In the genomic region with DNA sequence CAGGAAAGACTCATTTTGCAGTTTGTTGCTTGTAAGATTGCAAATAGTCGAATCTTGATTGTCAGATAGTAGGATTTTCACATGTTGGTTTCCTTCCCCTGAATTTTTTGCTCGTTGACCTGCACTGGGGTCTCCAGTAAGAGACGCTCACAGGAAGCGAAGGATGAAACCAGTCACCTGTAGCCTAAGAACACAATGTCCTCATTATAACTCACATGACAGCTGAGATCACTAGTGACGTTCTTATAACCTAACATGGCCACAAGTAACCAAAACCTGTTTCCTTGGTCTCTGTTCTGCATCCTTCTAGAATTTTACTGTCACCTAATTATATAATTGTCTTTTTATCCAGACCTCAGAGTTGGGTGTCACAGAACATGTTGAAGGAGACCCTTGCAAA, we compare ENCODE assay signal across 15 cellular contexts.
"Had no signal": no experiment of that assay in that cellular context is flagged by ENCODE, and none has a peak within 500 bp of the region (broad histone marks: within the 10 kb centered on the region; RNA-seq: fewer than 3 reads in every experiment).

No MANE protein-coding gene starts in this region.

- H3K9me3 Mint-ChIP-seq: activated naive CD4-positive, alpha-beta T cell treated with anti-CD3 and anti-CD28 coated beads, Interleukin-2, amount 50 U/mL, for 24 hours had no signal

- H3K36me3 ChIP-seq: ovary had no signal

- H3K27me3 ChIP-seq: ovary, tibial nerve had no signal

- H3K9me3 ChIP-seq: mucosa of descending colon, ovary, tibial nerve had no signal

- H3K36me3 Mint-ChIP-seq: activated naive CD4-positive, alpha-beta T cell treated with anti-CD3 and anti-CD28 coated beads, Interleukin-2, amount 50 U/mL, for 24 hours; naive thymus-derived CD8-positive, alpha-beta T cell had no signal

- H3K4me3 ChIP-seq: mucosa of descending colon, ovary, skin epidermis, tibial nerve had no signal

- FAIRE-seq: TTC549 had no signal

- H3K27ac Mint-ChIP-seq: activated naive CD4-positive, alpha-beta T cell treated with anti-CD3 and anti-CD28 coated beads, Interleukin-2, amount 50 U/mL, for 24 hours; endodermal cell had no signal

- H3K4me1 Mint-ChIP-seq: activated naive CD4-positive, alpha-beta T cell treated with anti-CD3 and anti-CD28 coated beads, Interleukin-2, amount 50 U/mL, for 24 hours had no signal

- H3K4me3 Mint-ChIP-seq: activated naive CD4-positive, alpha-beta T cell treated with anti-CD3 and anti-CD28 coated beads, Interleukin-2, amount 50 U/mL, for 24 hours; endodermal cell had no signal

- H3K27me3 Mint-ChIP-seq: activated naive CD4-positive, alpha-beta T cell treated with anti-CD3 and anti-CD28 coated beads, Interleukin-2, amount 50 U/mL, for 24 hours; naive thymus-derived CD8-positive, alpha-beta T cell had no signal

- H3K27ac ChIP-seq: ovary, skin epidermis had no signal

- DNase-seq: activated CD4-positive, alpha-beta T cell treated with anti-CD3 and anti-CD28 coated beads, Interleukin-2, amount 50 U/mL, for 1 hour; activated CD4-positive, CD25-positive, alpha-beta regulatory T cell; activated effector memory CD4-positive, alpha-beta T cell treated with Interleukin-2 at 50 U/mL for 16 hours; cerebellar nuclear complex; endodermal cell; hypothalamus; left cardiac atrium; mucosa of descending colon; naive thymus-derived CD8-positive, alpha-beta T cell; ovary; T-helper 2 cell had no signal
